Comparison of ENCODE assay signal across 11 cellular contexts in the genomic region with DNA sequence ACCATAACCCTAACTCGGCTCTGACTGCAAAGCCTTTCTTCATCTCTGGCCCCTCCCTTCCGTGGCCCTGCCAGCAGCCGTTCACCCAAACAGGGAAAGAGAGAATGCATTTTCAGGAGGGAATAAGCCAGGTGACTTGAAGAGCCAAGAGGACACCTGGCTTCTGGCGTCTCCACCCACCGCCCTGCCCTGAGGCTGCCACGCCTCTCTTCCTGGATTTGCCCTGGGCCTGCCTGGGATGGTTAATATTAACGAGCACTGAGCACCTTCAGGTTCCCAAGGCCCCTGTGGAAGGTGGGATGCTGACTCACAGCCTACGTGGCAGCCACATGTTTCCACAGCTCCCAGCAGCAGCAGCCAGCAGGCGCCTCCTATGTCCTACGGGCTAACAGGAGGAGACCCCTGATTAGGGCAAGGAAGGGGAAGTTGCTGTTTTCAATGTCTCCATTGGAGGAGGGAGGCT.
DNase-seq lines count a peak whose midpoint lies in the region; ATAC-seq and TF ChIP-seq lines count a peak whose summit lies in the region.
"Had no signal": no experiment of that assay in that cellular context is flagged by ENCODE, and none has a peak within 500 bp of the region (broad histone marks: within the 10 kb centered on the region; RNA-seq: fewer than 3 reads in every experiment).

No MANE protein-coding gene starts in this region.

- WGBS in hepatocyte (ENCODE audit: low lambda C conversion rate, missing lambda C conversion rate) = 55% methylated on average over 10 of the region's 10 CpGs

- H3K27ac ChIP-seq in hepatocyte = peak overlapping the region; percentile 90

- H3K4me2 ChIP-seq in hepatocyte = no peak overlapping the region

- H3K9me2 ChIP-seq in hepatocyte (replicated peaks; ENCODE audit: insufficient read depth) = no peaks in the 10 kb centered on the region

- no peak overlapping the region for H3K4me3 ChIP-seq in hepatocyte

- no peak for TF ChIP-seq CTCF in hepatocyte (IDR thresholded peaks at IDR 0.05; ENCODE audit: poor library complexity)
- TF ChIP-seq CTCF in GM10266 (IDR thresholded peaks at IDR 0.05; ENCODE audit: control insufficient read depth, insufficient read depth, low read depth, missing control alignments) = no peak

- no peaks in the 10 kb centered on the region for H3K36me3 ChIP-seq in hepatocyte (replicated peaks; ENCODE audit: insufficient read depth, low read depth)

- peak; percentile 89 for DNase-seq in HPDE6-E6E7 (ENCODE audit: extremely low spot score)
- peak; percentile 78 for DNase-seq in NCI-H748 (lab: John Stamatoyannopoulos, UW; ENCODE audit: unreplicated experiment)
- DNase-seq in hepatocyte (ENCODE audit: low spot score) = peak; percentile 91
- DNase-seq in renal cortical epithelial cell (ENCODE audit: low read depth) = peak; percentile 95
- no peak for DNase-seq in stimulated activated naive CD8-positive, alpha-beta T cell treated with anti-CD3 and anti-CD28 coated beads, Interleukin-15, Interleukin-2, amounts not matched to agents 100 U/mL and 50 U/mL, for 24 hours
- no peak for DNase-seq in activated naive CD4-positive, alpha-beta T cell treated with anti-CD3 and anti-CD28 coated beads, Interleukin-2, amount 50 U/mL, for 16 hours
- no peak for DNase-seq in GM10266 (ENCODE audit: extremely low spot score)
- no peak for DNase-seq in hippocampal formation (lab: John Stamatoyannopoulos, UW)
- DNase-seq: IMR-90; nucleus accumbens; stimulated activated CD4-positive, alpha-beta T cell treated with anti-CD3 and anti-CD28 coated beads, Interleukin-4, amount 100 ng/mL, for 24 hours had no signal

- H3K79me2 ChIP-seq in hepatocyte = no peaks in the 10 kb centered on the region

- H3K9me3 ChIP-seq in hepatocyte (ENCODE audit: low read depth) = no peaks in the 10 kb centered on the region

- H2AFZ ChIP-seq in hepatocyte = no peak overlapping the region

- H3K4me1 ChIP-seq in hepatocyte (ENCODE audit: insufficient read depth) = peaks cover 11% of the 10 kb centered on the region

- ATAC-seq in stimulated activated naive CD8-positive, alpha-beta T cell treated with anti-CD3 and anti-CD28 coated beads, Interleukin-15, Interleukin-2, amounts not matched to agents 100 U/mL and 50 U/mL, for 24 hours = no peak

- H4K20me1 ChIP-seq in hepatocyte (ENCODE audit: insufficient read depth, poor library complexity, severe bottlenecking) = no peaks in the 10 kb centered on the region

- H3K27me3 ChIP-seq in hepatocyte = no peaks in the 10 kb centered on the region

Comparison
In these comparisons a context has a peak if more than half of its experiments do, and no peak if none do; other contexts are left out.
1. DNase-seq: peak in HPDE6-E6E7 (single experiment), NCI-H748 (single experiment), hepatocyte (single experiment) and renal cortical epithelial cell (single experiment); none in stimulated activated naive CD8-positive, alpha-beta T cell treated with anti-CD3 and anti-CD28 coated beads, Interleukin-15, Interleukin-2, amounts not matched to agents 100 U/mL and 50 U/mL, for 24 hours (single experiment), activated naive CD4-positive, alpha-beta T cell treated with anti-CD3 and anti-CD28 coated beads, Interleukin-2, amount 50 U/mL, for 16 hours (single experiment), GM10266 (single experiment) and hippocampal formation (0 of 2).